ENCODE assay signal across 8 cellular contexts in genomic region chr6:118618676-118619377, GRCh38. TPM values are rescaled to one million over a fixed set of nuclear protein-coding genes. Genes with fewer than 3 reads are reported as not detected.
A peak's percentile ranks its signal among the peaks of the same experiment; 100 is the strongest.
DNase-seq lines count a peak whose midpoint lies in the region; ATAC-seq, FAIRE-seq and TF ChIP-seq lines count a peak whose summit lies in the region.

No MANE protein-coding gene starts in this region.

- H3K36me3 Mint-ChIP-seq in activated naive CD8-positive, alpha-beta T cell treated with anti-CD3 and anti-CD28 coated beads, Interleukin-2, amount 50 U/mL, for 24 hours (ENCODE audit: low read depth) = peaks cover 9% of the 10 kb centered on the region

- ATAC-seq in GM19467 (IDR thresholded peaks at IDR 0.05; ENCODE audit: unreplicated experiment) (peak; percentile 83), gastrocnemius medialis (peak; percentile 81 to 85)
- ATAC-seq in activated naive CD8-positive, alpha-beta T cell treated with anti-CD3 and anti-CD28 coated beads, Interleukin-2, amount 50 U/mL, for 24 hours = peak; percentile 87

- peaks cover 29% of the 10 kb centered on the region for H3K4me1 Mint-ChIP-seq in activated naive CD8-positive, alpha-beta T cell treated with anti-CD3 and anti-CD28 coated beads, Interleukin-2, amount 50 U/mL, for 24 hours

- no peaks in the 10 kb centered on the region for H3K27me3 Mint-ChIP-seq in activated naive CD8-positive, alpha-beta T cell treated with anti-CD3 and anti-CD28 coated beads, Interleukin-2, amount 50 U/mL, for 24 hours

- H3K9me3 Mint-ChIP-seq in activated naive CD8-positive, alpha-beta T cell treated with anti-CD3 and anti-CD28 coated beads, Interleukin-2, amount 50 U/mL, for 24 hours = no peaks in the 10 kb centered on the region

- H3K27me3 ChIP-seq in left ventricle myocardium inferior (ENCODE audit: low read depth) = no peaks in the 10 kb centered on the region
- no peaks in the 10 kb centered on the region for H3K27me3 ChIP-seq in gastrocnemius medialis

- peak; percentile 86 for TF ChIP-seq CTCF in D721Med (IDR thresholded peaks at IDR 0.05; ENCODE audit: insufficient read depth, missing control alignments)
- TF ChIP-seq CTCF in left ventricle myocardium inferior (IDR thresholded peaks at IDR 0.05; ENCODE audit: borderline replicate concordance) = peak; percentile 95
- peak; percentile 80 to 91 (median 87) for TF ChIP-seq CTCF in gastrocnemius medialis (IDR thresholded peaks at IDR 0.05 in 4 of 5, conservative IDR thresholded peaks at IDR 0.05 in 1 of 5)

- no peak for TF ChIP-seq POLR2A in gastrocnemius medialis (IDR thresholded peaks at IDR 0.05)

- in situ Hi-C loops in gastrocnemius medialis (cut with MboI; ENCODE audit: low sequenced_read_pairs in 4 of 4) = loop anchor here (5.0 to 25.0 kb wide), 3 partner anchors 337 to 657 kb away; no protein-coding TSS in a partner anchor

- H3K9me3 ChIP-seq in left ventricle myocardium inferior (replicated peaks) (no peaks in the 10 kb centered on the region), gastrocnemius medialis (no peaks in the 10 kb centered on the region)

- H3K27ac Mint-ChIP-seq in activated naive CD8-positive, alpha-beta T cell treated with anti-CD3 and anti-CD28 coated beads, Interleukin-2, amount 50 U/mL, for 24 hours = peak overlapping the region; percentile 10

- H3K27ac ChIP-seq in left ventricle myocardium inferior (replicated peaks) (no peak overlapping the region), gastrocnemius medialis (peak overlapping the region in 2 of 4 donors; percentile 45 to 55)

- peaks cover 46% of the 10 kb centered on the region for H3K4me1 ChIP-seq in left ventricle myocardium inferior
- H3K4me1 ChIP-seq in gastrocnemius medialis = peaks cover 64 to 65% of the 10 kb centered on the region in 2 donors

- no peak for FAIRE-seq in D721Med (lab: Jason Lieb, UNC)

- no peak overlapping the region for H3K4me3 Mint-ChIP-seq in activated naive CD8-positive, alpha-beta T cell treated with anti-CD3 and anti-CD28 coated beads, Interleukin-2, amount 50 U/mL, for 24 hours

- H3K4me3 ChIP-seq in left ventricle myocardium inferior (no peak overlapping the region), gastrocnemius medialis (no peak overlapping the region)

- DNase-seq in D721Med (ENCODE audit: insufficient read length, low spot score) (no peak), HK-2 (ENCODE audit: unreplicated experiment) (peak; percentile 30), T follicular helper cell (ENCODE audit: low read depth) (peak; percentile 46), left ventricle myocardium inferior (peak; percentile 45), gastrocnemius medialis (peak; percentile 16 to 47), dedifferentiated amniotic fluid mesenchymal stem cell (ENCODE audit: extremely low spot score) (no peak)
- peak; percentile 70 for DNase-seq in activated naive CD8-positive, alpha-beta T cell treated with anti-CD3 and anti-CD28 coated beads, Interleukin-2, amount 50 U/mL, for 24 hours

- H3K36me3 ChIP-seq in left ventricle myocardium inferior (no peaks in the 10 kb centered on the region), gastrocnemius medialis (no peaks in the 10 kb centered on the region)

- intact Hi-C loops in left ventricle myocardium inferior (cut with micrococcal nuclease) = no loop called here
- intact Hi-C loops in gastrocnemius medialis (cut with DNase I; ENCODE audit: low total_unique reads) = loop anchor here (1.0 to 5.0 kb wide), 4 partner anchors 38 to 334 kb away; no protein-coding TSS in a partner anchor

RNA-seq across cellular contexts. Expression of gene CEP85L, which starts 32.6 kb away (rescaled TPM):
- total RNA-seq in left ventricle myocardium inferior = 11.5 TPM
- total RNA-seq in gastrocnemius medialis = 10 to 100 TPM; 15.6 to 22.8 (median 21.9) TPM

Comparison
In these comparisons a context has a peak if more than half of its experiments do, and no peak if none do; other contexts are left out.
1. DNase-seq: peak in HK-2 (single experiment), T follicular helper cell (single experiment), activated naive CD8-positive, alpha-beta T cell treated with anti-CD3 and anti-CD28 coated beads, Interleukin-2, amount 50 U/mL, for 24 hours (single experiment), left ventricle myocardium inferior (single experiment) and gastrocnemius medialis (2 of 2); none in D721Med (single experiment) and dedifferentiated amniotic fluid mesenchymal stem cell (single experiment).
2. Peak in every context shown above with its lines, with median percentiles within 50 percentile points of each other: CTCF ChIP-seq and ATAC-seq.